10 cellular contexts compared by ENCODE assay signal in the genomic region with DNA sequence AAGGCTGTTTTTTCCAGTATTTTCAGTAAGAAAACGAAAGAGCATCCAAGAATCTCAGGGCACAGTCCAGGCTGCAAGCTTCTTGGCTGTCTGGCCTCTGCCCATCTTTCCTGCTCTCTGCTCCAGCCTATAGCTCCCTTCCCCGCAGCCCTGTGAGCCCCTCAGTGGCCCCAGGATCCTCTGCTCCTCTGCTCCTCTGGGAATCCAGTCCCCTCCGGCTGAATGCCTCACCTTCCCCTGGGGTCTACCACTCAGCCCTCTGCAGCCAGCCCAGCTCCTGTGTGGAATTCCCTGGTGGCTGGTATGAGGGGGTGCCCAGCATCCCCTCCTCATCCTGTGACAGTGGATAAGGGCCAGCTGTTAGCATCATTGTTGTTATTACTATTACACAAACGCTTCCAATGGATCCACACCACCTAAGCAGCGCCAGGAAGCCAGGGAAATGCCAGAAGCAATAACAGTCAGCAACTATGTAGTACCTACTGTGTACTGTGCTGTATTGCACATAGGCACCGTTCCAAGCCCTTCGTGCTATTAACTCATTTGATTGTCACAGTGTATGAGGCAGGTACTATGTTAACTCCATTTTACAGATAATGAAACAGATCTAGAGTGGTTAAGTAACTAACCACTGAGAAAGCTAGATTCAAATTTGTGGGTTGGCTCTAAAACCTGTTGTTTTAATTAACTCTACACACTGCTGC.
DNase-seq lines count a peak whose midpoint lies in the region; ATAC-seq and TF ChIP-seq lines count a peak whose summit lies in the region.
"Had no signal": no experiment of that assay in that cellular context is flagged by ENCODE, and none has a peak within 500 bp of the region (broad histone marks: within the 10 kb centered on the region; RNA-seq: fewer than 3 reads in every experiment).

No MANE protein-coding gene starts in this region.

- peak overlapping the region; percentile 22 for H2BK5ac ChIP-seq in IMR-90 (ENCODE audit: low read depth, low read length, poor library complexity, severe bottlenecking)

- H3K4me3 Mint-ChIP-seq in activated T-cell treated with anti-CD3 and anti-CD28 coated beads, Interleukin-2, amount 50 U/mL, for 24 hours = peak overlapping the region; percentile 76
- no peak overlapping the region for H3K4me3 Mint-ChIP-seq in endodermal cell
- H3K4me3 Mint-ChIP-seq in T-helper 2 cell treated with Interferon-gamma antibody and Interleukin-4, amounts not matched to agents 5 μg/mL and 100 μg/mL, for 36 hours = no peak overlapping the region

- peak; percentile 59 for ATAC-seq in HG02678 (IDR thresholded peaks at IDR 0.05; ENCODE audit: unreplicated experiment)
- peak; percentile 42 for ATAC-seq in IMR-90 (ENCODE audit: low read depth)
- peak; percentile 49 for ATAC-seq in stimulated activated naive CD8-positive, alpha-beta T cell treated with anti-CD3 and anti-CD28 coated beads, Interleukin-15, Interleukin-2, amounts not matched to agents 100 U/mL and 50 U/mL, for 24 hours

- peaks cover 25% of the 10 kb centered on the region for H3K4me1 Mint-ChIP-seq in activated T-cell treated with anti-CD3 and anti-CD28 coated beads, Interleukin-2, amount 50 U/mL, for 24 hours (ENCODE audit: low read depth)
- peaks cover 32% of the 10 kb centered on the region for H3K4me1 Mint-ChIP-seq in endodermal cell
- peaks cover 19% of the 10 kb centered on the region for H3K4me1 Mint-ChIP-seq in T-helper 2 cell treated with Interferon-gamma antibody and Interleukin-4, amounts not matched to agents 5 μg/mL and 100 μg/mL, for 36 hours (ENCODE audit: low read depth)

- H4K91ac ChIP-seq in IMR-90 (ENCODE audit: insufficient read depth, low read depth, low read length) = peak overlapping the region; percentile 85

- no peaks in the 10 kb centered on the region for H3K36me3 Mint-ChIP-seq in activated T-cell treated with anti-CD3 and anti-CD28 coated beads, Interleukin-2, amount 50 U/mL, for 24 hours (ENCODE audit: low read depth)
- H3K36me3 Mint-ChIP-seq in endodermal cell (ENCODE audit: low read depth) = no peaks in the 10 kb centered on the region
- no peaks in the 10 kb centered on the region for H3K36me3 Mint-ChIP-seq in T-helper 2 cell treated with Interferon-gamma antibody and Interleukin-4, amounts not matched to agents 5 μg/mL and 100 μg/mL, for 36 hours (ENCODE audit: low read depth)

- no peaks in the 10 kb centered on the region for H3K9me3 Mint-ChIP-seq in activated T-cell treated with anti-CD3 and anti-CD28 coated beads, Interleukin-2, amount 50 U/mL, for 24 hours
- H3K9me3 Mint-ChIP-seq in endodermal cell = peaks cover 3% of the 10 kb centered on the region
- no peaks in the 10 kb centered on the region for H3K9me3 Mint-ChIP-seq in T-helper 2 cell treated with Interferon-gamma antibody and Interleukin-4, amounts not matched to agents 5 μg/mL and 100 μg/mL, for 36 hours

- no peaks in the 10 kb centered on the region for H4K20me1 ChIP-seq in IMR-90 (ENCODE audit: insufficient read depth, low read length)

- no CpG with 5 or more reads among the region's 7 CpGs for WGBS in IMR-90 (ENCODE audit: extremely low coverage in 2 of 2, insufficient read length in 1 of 2), 2 experiments
- WGBS in adrenal gland, 4 donors = 77 to 84% (median 80%) methylated on average over 7 of the region's 7 CpGs
- WGBS in endodermal cell (ENCODE audit: insufficient coverage in 1 of 2, insufficient read length in 1 of 2), 2 experiments = 81 to 86% methylated on average over 6 to 7 of the region's 7 CpGs

- H2AK9ac ChIP-seq in IMR-90 (replicated peaks; ENCODE audit: low read depth, low read length, poor library complexity) = no peak overlapping the region

- BruUV-seq in IMR-90 (replicated peaks; lab: Mats Ljungman, UMichigan) = no TSS peak

- H3K36me3 ChIP-seq in IMR-90 (ENCODE audit: control insufficient read depth, insufficient read depth, low read length) = no peaks in the 10 kb centered on the region
- no peaks in the 10 kb centered on the region for H3K36me3 ChIP-seq in adrenal gland (replicated peaks in 1 of 2)
- H3K36me3 ChIP-seq in endodermal cell (ENCODE audit: control insufficient read depth, insufficient read depth, low read length) = no peaks in the 10 kb centered on the region

- H2AFZ ChIP-seq in IMR-90 (replicated peaks; ENCODE audit: low read length, poor library complexity) = peak overlapping the region; percentile 79
- H2AFZ ChIP-seq: parathyroid adenoma had no signal

- peak overlapping the region; percentile 27 to 94; a peak in 3 of 4 replicates for H4K8ac ChIP-seq in IMR-90 (ENCODE audit: low read depth in 2 of 2, low read length in 2 of 2)

- H3K4me1 ChIP-seq in IMR-90 (ENCODE audit: control insufficient read depth, insufficient read depth, low read length) (peaks cover 18% of the 10 kb centered on the region), adrenal gland (replicated peaks in 1 of 2) (peaks cover 13 to 14% of the 10 kb centered on the region in 2 donors), endodermal cell (ENCODE audit: control insufficient read depth, insufficient read depth, low read length) (peaks cover 5% of the 10 kb centered on the region)

- H3K4me3 ChIP-seq in IMR-90 (ENCODE audit: insufficient read depth, low read depth, low read length) (no peak overlapping the region), adrenal gland (no peak overlapping the region), endodermal cell (ENCODE audit: low read length) (no peak overlapping the region)

- H2BK20ac ChIP-seq in IMR-90 (ENCODE audit: low read depth, low read length) = peak overlapping the region; percentile 72

- no peak for DNase-seq in activated T-cell treated with anti-CD3 and anti-CD28 coated beads, Interleukin-2, amount 50 U/mL, for 24 hours
- DNase-seq in activated T-cell treated with anti-CD3 and anti-CD28 coated beads for 4 hours = no peak
- DNase-seq in IMR-90 = no peak
- DNase-seq in stimulated activated naive CD8-positive, alpha-beta T cell treated with anti-CD3 and anti-CD28 coated beads, Interleukin-15, Interleukin-2, amounts not matched to agents 100 U/mL and 50 U/mL, for 24 hours = no peak
- DNase-seq in adrenal gland = no peak
- DNase-seq in endodermal cell = no peak
- DNase-seq in T-helper 2 cell treated with Interferon-gamma antibody and Interleukin-4, amounts not matched to agents 5 μg/mL and 100 μg/mL, for 36 hours (ENCODE audit: low spot score) = no peak
- DNase-seq: NCI-H226 had no signal

- peak overlapping the region; percentile 0; the same call in 1 of the 2 replicates for H3K4me2 ChIP-seq in IMR-90 (ENCODE audit: low read depth, low read length)

- H3K9me1 ChIP-seq in IMR-90 (ENCODE audit: insufficient read depth, low read length) = peaks cover 13% of the 10 kb centered on the region

- peak overlapping the region; percentile 80; the same call in 2 of the 3 replicates for H2BK15ac ChIP-seq in IMR-90 (ENCODE audit: low read depth, low read length)

- peak overlapping the region; percentile 98 for H2BK120ac ChIP-seq in IMR-90 (ENCODE audit: low read depth, low read length)

- no peak for TF ChIP-seq POLR2A in IMR-90 (IDR thresholded peaks at IDR 0.05; ENCODE audit: low read depth, low read length)
- TF ChIP-seq POLR2A in adrenal gland (IDR thresholded peaks at IDR 0.05) = no peak

- H3K9ac ChIP-seq in IMR-90 (ENCODE audit: low read depth, low read length) = no peak overlapping the region
- H3K9ac ChIP-seq in endodermal cell (ENCODE audit: extremely low read depth, low read length, poor library complexity, severe bottlenecking) = no peak overlapping the region
- H3K9ac ChIP-seq: parathyroid adenoma had no signal

- CTCF ChIA-PET in IMR-90 (lab: Yijun Ruan, JAX) = no interaction called here

- peak overlapping the region; percentile 90 for H2AK5ac ChIP-seq in IMR-90 (ENCODE audit: low read depth, low read length)

- H4K5ac ChIP-seq in IMR-90 (ENCODE audit: low read depth, low read length) = peak overlapping the region; percentile 70

- H3K27me3 Mint-ChIP-seq in activated T-cell treated with anti-CD3 and anti-CD28 coated beads, Interleukin-2, amount 50 U/mL, for 24 hours = peaks cover 45% of the 10 kb centered on the region
- peaks cover 2% of the 10 kb centered on the region for H3K27me3 Mint-ChIP-seq in endodermal cell (ENCODE audit: insufficient read depth)
- H3K27me3 Mint-ChIP-seq in T-helper 2 cell treated with Interferon-gamma antibody and Interleukin-4, amounts not matched to agents 5 μg/mL and 100 μg/mL, for 36 hours (ENCODE audit: low read depth) = peaks cover 26% of the 10 kb centered on the region

- H3K18ac ChIP-seq in IMR-90 (ENCODE audit: low read depth, low read length) = peak overlapping the region; percentile 71; the same call in 1 of the 2 replicates

- no peaks in the 10 kb centered on the region for H3K27me3 ChIP-seq in IMR-90 (ENCODE audit: control insufficient read depth, insufficient read depth, low read length)
- H3K27me3 ChIP-seq in adrenal gland = no peaks in the 10 kb centered on the region
- H3K27me3 ChIP-seq in endodermal cell (ENCODE audit: control insufficient read depth, insufficient read depth, low read length, poor library complexity, severe bottlenecking) = no peaks in the 10 kb centered on the region

- no peak overlapping the region for H3K56ac ChIP-seq in IMR-90 (ENCODE audit: extremely low read depth, insufficient read depth, low read length)

- H3K9me3 ChIP-seq in IMR-90 (ENCODE audit: control insufficient read depth, insufficient read depth, low read length) (no peaks in the 10 kb centered on the region), adrenal gland (replicated peaks in 1 of 3) (no peaks in the 10 kb centered on the region), endodermal cell (ENCODE audit: control insufficient read depth, low read length) (no peaks in the 10 kb centered on the region)

- intact Hi-C loops in IMR-90 (cut with micrococcal nuclease) (no loop called here), adrenal gland (cut with DNase I) (loop anchor here in 1 of 2 donors (10.0 kb wide), 1 partner anchor 45 kb away; no protein-coding TSS in a partner anchor)

- H3K79me1 ChIP-seq in IMR-90 (ENCODE audit: low read depth in 1 of 2, low read length in 2 of 2) = no peaks in the 10 kb centered on the region; a peak in 1 of 4 replicates

- H3K27ac Mint-ChIP-seq in activated T-cell treated with anti-CD3 and anti-CD28 coated beads, Interleukin-2, amount 50 U/mL, for 24 hours = no peak overlapping the region
- H3K27ac Mint-ChIP-seq in endodermal cell = no peak overlapping the region
- no peak overlapping the region for H3K27ac Mint-ChIP-seq in T-helper 2 cell treated with Interferon-gamma antibody and Interleukin-4, amounts not matched to agents 5 μg/mL and 100 μg/mL, for 36 hours

- POLR2A ChIA-PET in IMR-90 (lab: Charles Lee; ENCODE audit: unreplicated experiment) = interaction anchor here (1.0 kb wide), 1 partner anchor 259 kb away, joined by 3 read pairs; a partner anchor contains a TSS

- H3K4ac ChIP-seq in IMR-90 (ENCODE audit: low read depth, low read length) = peak overlapping the region; percentile 70

- in situ Hi-C loops in IMR-90 (cut with MboI; ENCODE audit: low sequenced_read_pairs) = no loop called here

- TF ChIP-seq RAD21 in IMR-90 (IDR thresholded peaks at IDR 0.05; ENCODE audit: low read length) = no peak

- dilution Hi-C loops in IMR-90 (cut with HindIII; ENCODE audit: low sequenced_read_pairs, unreplicated experiment) = no loop called here

- H3K14ac ChIP-seq in IMR-90 (replicated peaks; ENCODE audit: low read depth, low read length) = peak overlapping the region; percentile 96

- TF ChIP-seq CTCF in IMR-90 (conservative IDR thresholded peaks at IDR 0.05; ENCODE audit: low read depth, low read length) (no peak), adrenal gland (IDR thresholded peaks at IDR 0.05) (no peak), endodermal cell (conservative IDR thresholded peaks at IDR 0.05) (no peak)

- H3K27ac ChIP-seq in IMR-90 (ENCODE audit: insufficient read depth, low read length) = peak overlapping the region; percentile 38
- peak overlapping the region in 2 of 5 donors; percentile 30 to 92 for H3K27ac ChIP-seq in adrenal gland
- no peak overlapping the region for H3K27ac ChIP-seq in endodermal cell (ENCODE audit: low read depth, low read length)
- H3K27ac ChIP-seq: parathyroid adenoma had no signal

- peak overlapping the region; percentile 35; the same call in 1 of the 2 replicates for H3K23ac ChIP-seq in IMR-90 (ENCODE audit: low read depth, low read length)
